ENCODE assay signal across 13 cellular contexts in genomic region chr6:156697224-156697623, GRCh38.
A peak's percentile ranks its signal among the peaks of the same experiment; 100 is the strongest.
DNase-seq lines count a peak whose midpoint lies in the region; ATAC-seq and TF ChIP-seq lines count a peak whose summit lies in the region.
"Had no signal": no experiment of that assay in that cellular context is flagged by ENCODE, and none has a peak within 500 bp of the region (broad histone marks: within the 10 kb centered on the region; RNA-seq: fewer than 3 reads in every experiment).

No MANE protein-coding gene starts in this region.

- peaks cover 0 to 7% of the 10 kb centered on the region in 2 donors for H3K36me3 Mint-ChIP-seq in stimulated activated naive B cell treated with anti-CD40 and anti-IgM and Interleukin-4, amounts not matched to agents 10 μg/mL and 1 μg/mL and 100 μg/mL, for 72 hours
- H3K36me3 Mint-ChIP-seq in natural killer cell = no peaks in the 10 kb centered on the region

- peak overlapping the region; percentile 37 to 71 for H3K4me3 Mint-ChIP-seq in stimulated activated naive B cell treated with anti-CD40 and anti-IgM and Interleukin-4, amounts not matched to agents 10 μg/mL and 1 μg/mL and 100 μg/mL, for 72 hours
- H3K4me3 Mint-ChIP-seq in natural killer cell = no peak overlapping the region

- intact Hi-C loops in natural killer cell (cut with micrococcal nuclease) = no loop called here

- H3K9me3 Mint-ChIP-seq in stimulated activated naive B cell treated with anti-CD40 and anti-IgM and Interleukin-4, amounts not matched to agents 10 μg/mL and 1 μg/mL and 100 μg/mL, for 72 hours = peaks cover 2 to 9% of the 10 kb centered on the region in 2 donors
- no peaks in the 10 kb centered on the region for H3K9me3 Mint-ChIP-seq in natural killer cell

- DNase-seq in SKM-1 treated with dmso at 0.1 percent for 144 hours (lab: John Stamatoyannopoulos, UW; ENCODE audit: unreplicated experiment) (peak; percentile 25), SKM-1 (lab: John Stamatoyannopoulos, UW; ENCODE audit: unreplicated experiment) (no peak), KBM-7 (peak; percentile 26), DMS153 treated with DMSO at 0.1 percent for 48 hours (lab: John Stamatoyannopoulos, UW; ENCODE audit: unreplicated experiment) (no peak), natural killer cell (no peak), COR-L47 (lab: John Stamatoyannopoulos, UW) (no peak)
- DNase-seq in stimulated activated naive B cell treated with anti-CD40 and anti-IgM and Interleukin-4, amounts not matched to agents 10 μg/mL and 1 μg/mL and 100 μg/mL, for 72 hours = peak; percentile 53
- DNase-seq: activated CD4-positive, alpha-beta T cell treated with anti-CD3 and anti-CD28 coated beads for 48 hours; activated effector memory CD4-positive, alpha-beta T cell treated with Interleukin-2 at 50 U/mL for 16 hours; central memory CD4-positive, alpha-beta T cell; NCI-H226; uterus had no signal

- H3K27ac Mint-ChIP-seq in stimulated activated naive B cell treated with anti-CD40 and anti-IgM and Interleukin-4, amounts not matched to agents 10 μg/mL and 1 μg/mL and 100 μg/mL, for 72 hours = peak overlapping the region; percentile 92
- no peak overlapping the region for H3K27ac Mint-ChIP-seq in natural killer cell

- no peaks in the 10 kb centered on the region for H3K27me3 Mint-ChIP-seq in stimulated activated naive B cell treated with anti-CD40 and anti-IgM and Interleukin-4, amounts not matched to agents 10 μg/mL and 1 μg/mL and 100 μg/mL, for 72 hours
- peaks cover 9 to 36% of the 10 kb centered on the region in 2 donors for H3K27me3 Mint-ChIP-seq in natural killer cell (ENCODE audit: low read depth in 2 of 2)

- ATAC-seq in HG02759 (IDR thresholded peaks at IDR 0.05; ENCODE audit: unreplicated experiment) (peak; percentile 46), natural killer cell (no peak)
- ATAC-seq in stimulated activated naive B cell treated with anti-CD40 and anti-IgM and Interleukin-4, amounts not matched to agents 10 μg/mL and 1 μg/mL and 100 μg/mL, for 72 hours (replicated peaks) = peak; percentile 41 to 49

- no peak for TF ChIP-seq CTCF in natural killer cell (IDR thresholded peaks at IDR 0.05)

- H3K4me1 Mint-ChIP-seq in stimulated activated naive B cell treated with anti-CD40 and anti-IgM and Interleukin-4, amounts not matched to agents 10 μg/mL and 1 μg/mL and 100 μg/mL, for 72 hours = peaks cover 48 to 78% of the 10 kb centered on the region in 2 donors
- H3K4me1 Mint-ChIP-seq in natural killer cell = no peaks in the 10 kb centered on the region

- in situ Hi-C loops in KBM-7 (cut with MboI; ENCODE audit: low pct_unique_long_range_greater_than_20kb, low sequenced_read_pairs) = no loop called here

Comparison
In these comparisons a context has a peak if more than half of its experiments do, and no peak if none do; other contexts are left out.
1. DNase-seq: peak in SKM-1 treated with dmso at 0.1 percent for 144 hours (single experiment), KBM-7 (single experiment) and stimulated activated naive B cell treated with anti-CD40 and anti-IgM and Interleukin-4, amounts not matched to agents 10 μg/mL and 1 μg/mL and 100 μg/mL, for 72 hours (single experiment); none in SKM-1 (single experiment), DMS153 treated with DMSO at 0.1 percent for 48 hours (single experiment), natural killer cell (single experiment) and COR-L47 (single experiment).
2. ATAC-seq: peak in HG02759 (single experiment) and stimulated activated naive B cell treated with anti-CD40 and anti-IgM and Interleukin-4, amounts not matched to agents 10 μg/mL and 1 μg/mL and 100 μg/mL, for 72 hours (2 of 2); none in natural killer cell (0 of 3).